1 cellular context compared by ENCODE assay signal in genomic region chr1:200103961-200104583, GRCh38.
TF ChIP-seq lines count a peak whose summit lies in the region.

No MANE protein-coding gene starts in this region.

TF ChIP-seq in GM23338, 12 proteins besides CTCF, POLR2A, EP300 and RAD21 (continued from another document):
- no peak for TF ChIP-seq EZH2phosphoT487 (IDR thresholded peaks at IDR 0.05; ENCODE audit: unreplicated experiment)
- TF ChIP-seq JUNB (IDR thresholded peaks at IDR 0.05; ENCODE audit: unreplicated experiment) = no peak
- TF ChIP-seq CREB1 (CRISPR knock-in tag; IDR thresholded peaks at IDR 0.05; ENCODE audit: low read depth) = no peak
- no peak for TF ChIP-seq ZNF114 (CRISPR knock-in tag; IDR thresholded peaks at IDR 0.05)
